Comparison of ENCODE assay signal across 9 cellular contexts in the genomic region with DNA sequence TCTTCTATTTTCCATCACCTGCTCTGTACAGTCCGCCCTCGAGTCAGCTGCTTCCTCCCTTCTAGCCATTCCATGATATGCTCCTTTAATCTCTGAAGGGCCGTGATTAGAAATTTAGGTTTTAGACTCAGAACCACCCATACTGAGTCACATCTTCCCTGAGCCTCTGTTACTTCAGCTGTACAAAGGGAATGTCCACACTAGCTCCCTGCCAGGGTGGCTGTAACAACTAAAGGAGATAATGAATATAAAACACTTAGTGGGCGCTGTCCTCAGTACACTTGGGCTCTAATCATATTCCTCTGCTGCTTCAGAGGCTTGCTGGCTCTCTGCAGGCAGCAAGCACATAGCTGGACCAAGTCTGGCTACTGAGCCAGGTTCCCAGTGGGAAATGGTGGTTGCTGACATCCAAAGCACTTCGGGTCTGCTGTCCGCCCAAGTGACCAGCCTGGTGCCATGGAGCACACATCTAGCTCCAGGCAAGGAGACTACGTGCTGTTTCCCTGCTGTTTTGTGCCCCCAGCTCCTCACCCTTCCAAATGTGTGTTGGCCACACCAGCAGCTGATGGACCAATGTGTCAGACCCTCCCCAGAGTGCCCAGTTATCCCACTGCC. TPM values are rescaled to one million over a fixed set of nuclear protein-coding genes. Genes with fewer than 3 reads are reported as not detected.
DNase-seq lines count a peak whose midpoint lies in the region; ATAC-seq, FAIRE-seq and TF ChIP-seq lines count a peak whose summit lies in the region.
"Had no signal": no experiment of that assay in that cellular context is flagged by ENCODE, and none has a peak within 500 bp of the region (broad histone marks: within the 10 kb centered on the region; RNA-seq: fewer than 3 reads in every experiment).

No MANE protein-coding gene starts in this region.

- H3K4me1 ChIP-seq in heart left ventricle = peaks cover 0 to 26% (median 14%) of the 10 kb centered on the region in 12 donors
- H3K4me1 ChIP-seq in muscle layer of colon (ENCODE audit: insufficient read depth, low read length) = peaks cover 16% of the 10 kb centered on the region

- H3K27ac ChIP-seq in heart left ventricle = peak overlapping the region in 11 of 12 donors; percentile 76 to 94 (median 89)
- H3K27ac ChIP-seq in brain microvascular endothelial cell = no peak overlapping the region
- peak overlapping the region; percentile 70 for H3K27ac ChIP-seq in muscle layer of colon (ENCODE audit: low read depth, low read length)

- ATAC-seq in heart left ventricle (peak in 1 of 4 donors; percentile 1), HG02759 (IDR thresholded peaks at IDR 0.05; ENCODE audit: unreplicated experiment) (no peak), GM21526 (IDR thresholded peaks at IDR 0.05; ENCODE audit: low FRiP score, unreplicated experiment) (no peak)

- no peak for DNase-seq in heart left ventricle
- DNase-seq in cardiac septum (ENCODE audit: low spot score) = no peak
- no peak for DNase-seq in brain microvascular endothelial cell
- no peak for DNase-seq in RCC 7860 (ENCODE audit: low spot score)
- no peak for DNase-seq in NCI-H2081 treated with DMSO at 0.1 percent for 48 hours (lab: John Stamatoyannopoulos, UW)
- DNase-seq: GF-D8 had no signal

- TF ChIP-seq POLR2A in heart left ventricle (IDR thresholded peaks at IDR 0.05) = no peak

- peaks cover 0 to 26% (median 22%) of the 10 kb centered on the region in 9 donors for H3K36me3 ChIP-seq in heart left ventricle
- peaks cover 10% of the 10 kb centered on the region for H3K36me3 ChIP-seq in brain microvascular endothelial cell (replicated peaks)
- H3K36me3 ChIP-seq in muscle layer of colon (ENCODE audit: insufficient read depth, low read length) = peaks cover 21% of the 10 kb centered on the region

- intact Hi-C loops in heart left ventricle (cut with DNase I) (loop anchor here in 2 of 10 donors (1.0 to 10.0 kb wide), 2 partner anchors 29 to 635 kb away; no protein-coding TSS in a partner anchor), cardiac septum (cut with DNase I) (no loop called here)

- in situ Hi-C loops in brain microvascular endothelial cell (cut with HindIII; ENCODE audit: low pct_ligation_motif_present, low sequenced_read_pairs) = no loop called here

- WGBS in heart left ventricle, 4 donors = 68 to 79% (median 74%) methylated on average over 6 to 7 of the region's 7 CpGs

- H3K4me3 ChIP-seq in heart left ventricle = peak overlapping the region in 8 of 12 donors; percentile 80 to 95 (median 90)
- H3K4me3 ChIP-seq in brain microvascular endothelial cell (ENCODE audit: low read depth, low read length) = peak overlapping the region; percentile 56
- H3K4me3 ChIP-seq in muscle layer of colon (ENCODE audit: low read depth in 1 of 2, low read length in 2 of 2) = peak overlapping the region in 1 of 2 donors; percentile 74

- H3K9me3 ChIP-seq in heart left ventricle (no peaks in the 10 kb centered on the region), muscle layer of colon (ENCODE audit: low read length) (no peaks in the 10 kb centered on the region)

- H3K9ac ChIP-seq in muscle layer of colon (ENCODE audit: low read length) = no peak overlapping the region

- TF ChIP-seq CTCF in heart left ventricle (IDR thresholded peaks at IDR 0.05) = no peak
- TF ChIP-seq CTCF in brain microvascular endothelial cell (IDR thresholded peaks at IDR 0.05; ENCODE audit: low read depth, low read length, missing control alignments) = no peak

- H3K27me3 ChIP-seq in heart left ventricle (no peaks in the 10 kb centered on the region), brain microvascular endothelial cell (replicated peaks) (no peaks in the 10 kb centered on the region), muscle layer of colon (ENCODE audit: control insufficient read depth in 1 of 2, insufficient read depth in 2 of 2, low read length in 2 of 2) (no peaks in the 10 kb centered on the region)

- FAIRE-seq in RCC 7860 (lab: Jason Lieb, UNC) = no peak

RNA-seq across cellular contexts. Expression of a gene that starts 0.9 kb away (rescaled TPM):
- total RNA-seq in heart left ventricle (10 to 100 TPM in 3 of 9 donors, 1 to 10 TPM in 6; 6.4 to 10.8 (median 8.6) TPM), cardiac septum (8.4 TPM)
- 1 to 10 TPM; 6.0 to 6.2 TPM for polyA plus RNA-seq in heart left ventricle

RNA-seq across cellular contexts. Expression of a gene that starts 29.1 kb away (rescaled TPM):
- 10 to 100 TPM; 12.8 to 28.4 (median 16.1) TPM for total RNA-seq in heart left ventricle
- 10 to 100 TPM in 1 of 2 donors, 1 to 10 TPM in 1; 7.8 to 17.3 TPM for polyA plus RNA-seq in heart left ventricle
- total RNA-seq in cardiac septum = 17.7 TPM
